Comparison of ENCODE assay signal across 32 cellular contexts in genomic region chr6:136491674-136492235, GRCh38.
"Had no signal": no experiment of that assay in that cellular context is flagged by ENCODE, and none has a peak within 500 bp of the region (broad histone marks: within the 10 kb centered on the region; RNA-seq: fewer than 3 reads in every experiment).

No MANE protein-coding gene starts in this region.

- H3K36me3 ChIP-seq: brain microvascular endothelial cell, MG63 had no signal

- H3K27me3 ChIP-seq: brain microvascular endothelial cell had no signal

- H3K4me3 Mint-ChIP-seq: activated CD8-positive, alpha-beta T cell treated with anti-CD3 and anti-CD28 coated beads for 36 hours; activated naive CD8-positive, alpha-beta T cell treated with anti-CD3 and anti-CD28 coated beads for 36 hours; activated T-cell treated with anti-CD3 and anti-CD28 coated beads, Interleukin-2, amount 50 U/mL, for 72 hours; activated T-helper 17 cell treated with anti-CD3 and anti-CD28 coated beads, Interleukin-2, amount 50 U/mL, for 72 hours; T-helper 1 cell treated with Interleukin-12 subunit alpha and Interleukin-12 subunit beta and Interleukin-4 antibody, amounts not matched to agents 30 μg/mL and 1 μg/mL, for 36 hours; T-helper 2 cell treated with Interferon-gamma antibody and Interleukin-4, amounts not matched to agents 5 μg/mL and 100 μg/mL, for 36 hours; WTC11 had no signal

- H3K27me3 Mint-ChIP-seq: activated CD8-positive, alpha-beta T cell treated with anti-CD3 and anti-CD28 coated beads for 36 hours had no signal

- DNase-seq: activated CD4-positive, alpha-beta T cell treated with anti-CD3 and anti-CD28 coated beads for 4 hours; activated CD4-positive, CD25-positive, alpha-beta regulatory T cell treated with anti-CD3 and anti-CD28 coated beads, Interleukin-2, amount 50 U/mL, for 72 hours; activated CD8-positive, alpha-beta T cell treated with anti-CD3 and anti-CD28 coated beads for 36 hours; activated effector memory CD4-positive, alpha-beta T cell treated with anti-CD3 and anti-CD28 coated beads, Interleukin-2, amount 50 U/mL, for 16 hours; activated naive CD4-positive, alpha-beta T cell; activated naive CD4-positive, alpha-beta T cell treated with anti-CD3 and anti-CD28 coated beads, Interleukin-2, amount 50 U/mL, for 16 hours; activated naive CD8-positive, alpha-beta T cell treated with anti-CD3 and anti-CD28 coated beads for 36 hours; activated T-cell treated with anti-CD3 and anti-CD28 coated beads, Interleukin-2, amount 50 U/mL, for 1 hour; activated T-cell treated with anti-CD3 and anti-CD28 coated beads, Interleukin-2, amount 50 U/mL, for 72 hours; amniotic stem cell; aorta; brain microvascular endothelial cell; central memory CD4-positive, alpha-beta T cell; Kasumi-1; MG63; NCI-H1048; NCI-H1105 treated with DMSO at 0.1 percent for 48 hours; NCI-H1436; NCI-H1694; NCI-H1930; NCI-H2081 treated with DMSO at 0.1 percent for 48 hours; NCI-H345; NCI-H524 treated with DMSO at 0.1 percent for 48 hours; SIG-M5 had no signal

- FAIRE-seq: TTC549 had no signal

- H3K9me3 Mint-ChIP-seq: activated CD8-positive, alpha-beta T cell treated with anti-CD3 and anti-CD28 coated beads for 36 hours; activated naive CD8-positive, alpha-beta T cell treated with anti-CD3 and anti-CD28 coated beads for 36 hours; activated T-cell treated with anti-CD3 and anti-CD28 coated beads, Interleukin-2, amount 50 U/mL, for 72 hours; activated T-helper 17 cell treated with anti-CD3 and anti-CD28 coated beads, Interleukin-2, amount 50 U/mL, for 72 hours; T-helper 1 cell treated with Interleukin-12 subunit alpha and Interleukin-12 subunit beta and Interleukin-4 antibody, amounts not matched to agents 30 μg/mL and 1 μg/mL, for 36 hours; T-helper 2 cell treated with Interferon-gamma antibody and Interleukin-4, amounts not matched to agents 5 μg/mL and 100 μg/mL, for 36 hours; WTC11 had no signal

- H3K36me3 Mint-ChIP-seq: activated naive CD8-positive, alpha-beta T cell treated with anti-CD3 and anti-CD28 coated beads for 36 hours; WTC11 had no signal

- H3K9me3 ChIP-seq: MG63 had no signal

- H3K4me3 ChIP-seq: MG63 had no signal

- ATAC-seq: activated CD8-positive, alpha-beta T cell treated with anti-CD3 and anti-CD28 coated beads for 36 hours; activated T-cell treated with anti-CD3 and anti-CD28 coated beads, Interleukin-2, amount 50 U/mL, for 72 hours; activated T-helper 17 cell treated with anti-CD3 and anti-CD28 coated beads, Interleukin-2, amount 50 U/mL, for 72 hours; Panc1; Right ventricle myocardium inferior; WTC11 had no signal

- H3K27ac Mint-ChIP-seq: activated CD8-positive, alpha-beta T cell treated with anti-CD3 and anti-CD28 coated beads for 36 hours; activated naive CD8-positive, alpha-beta T cell treated with anti-CD3 and anti-CD28 coated beads for 36 hours; activated T-cell treated with anti-CD3 and anti-CD28 coated beads, Interleukin-2, amount 50 U/mL, for 72 hours; activated T-helper 17 cell treated with anti-CD3 and anti-CD28 coated beads, Interleukin-2, amount 50 U/mL, for 72 hours; T-helper 1 cell treated with Interleukin-12 subunit alpha and Interleukin-12 subunit beta and Interleukin-4 antibody, amounts not matched to agents 30 μg/mL and 1 μg/mL, for 36 hours; T-helper 2 cell treated with Interferon-gamma antibody and Interleukin-4, amounts not matched to agents 5 μg/mL and 100 μg/mL, for 36 hours; WTC11 had no signal

- H3K27ac ChIP-seq: brain microvascular endothelial cell, RWPE1 had no signal

- H3K4me1 Mint-ChIP-seq: activated naive CD8-positive, alpha-beta T cell treated with anti-CD3 and anti-CD28 coated beads for 36 hours; activated T-helper 17 cell treated with anti-CD3 and anti-CD28 coated beads, Interleukin-2, amount 50 U/mL, for 72 hours had no signal
